ENCODE assay signal across 19 cellular contexts in genomic region chr9:127855522-127855921, GRCh38. TPM values are rescaled to one million over a fixed set of nuclear protein-coding genes. Genes with fewer than 3 reads are reported as not detected.
A peak's percentile ranks its signal among the peaks of the same experiment; 100 is the strongest.
DNase-seq lines count a peak whose midpoint lies in the region; ATAC-seq, FAIRE-seq and TF ChIP-seq lines count a peak whose summit lies in the region.
"Had no signal": no experiment of that assay in that cellular context is flagged by ENCODE, and none has a peak within 500 bp of the region (broad histone marks: within the 10 kb centered on the region; RNA-seq: fewer than 3 reads in every experiment).

No MANE protein-coding gene starts in this region.

- peaks cover 33% of the 10 kb centered on the region for H3K4me1 Mint-ChIP-seq in activated T-cell treated with anti-CD3 and anti-CD28 coated beads, Interleukin-2, amount 50 U/mL, for 4 hours (ENCODE audit: low read depth)
- H3K4me1 Mint-ChIP-seq in activated CD4-positive, alpha-beta memory T cell treated with anti-CD3 and anti-CD28 coated beads for 36 hours (ENCODE audit: low read depth), result peaks cover 21% of the 10 kb centered on the region
- peaks cover 24% of the 10 kb centered on the region for H3K4me1 Mint-ChIP-seq in stimulated activated memory B cell treated with anti-CD40 and anti-IgM and Interleukin-4, amounts not matched to agents 10 μg/mL and 1 μg/mL and 100 μg/mL, for 72 hours

- peak overlapping the region; percentile 16 for H3K4me3 Mint-ChIP-seq in activated T-cell treated with anti-CD3 and anti-CD28 coated beads, Interleukin-2, amount 50 U/mL, for 4 hours
- H3K4me3 Mint-ChIP-seq in activated CD4-positive, alpha-beta memory T cell treated with anti-CD3 and anti-CD28 coated beads for 36 hours, result no peak overlapping the region
- H3K4me3 Mint-ChIP-seq in stimulated activated memory B cell treated with anti-CD40 and anti-IgM and Interleukin-4, amounts not matched to agents 10 μg/mL and 1 μg/mL and 100 μg/mL, for 72 hours, result no peak overlapping the region

- peak overlapping the region; percentile 91 to 93 for H3K27ac ChIP-seq in kidney (ENCODE audit: low read depth in 2 of 2, low read length in 2 of 2)

- ATAC-seq in activated T-cell treated with anti-CD3 and anti-CD28 coated beads, Interleukin-2, amount 50 U/mL, for 4 hours, result no peak
- ATAC-seq in stimulated activated memory B cell treated with anti-CD40 and anti-IgM and Interleukin-4, amounts not matched to agents 10 μg/mL and 1 μg/mL and 100 μg/mL, for 72 hours, result no peak
- ATAC-seq in GM19395 (IDR thresholded peaks at IDR 0.05; ENCODE audit: unreplicated experiment), result no peak
- ATAC-seq: left colon, PC-3 had no signal

- FAIRE-seq in kidney (lab: Jason Lieb, UNC), result no peak
- FAIRE-seq: H54 had no signal

- H3K9me3 Mint-ChIP-seq in activated T-cell treated with anti-CD3 and anti-CD28 coated beads, Interleukin-2, amount 50 U/mL, for 4 hours, result no peaks in the 10 kb centered on the region
- peaks cover 2% of the 10 kb centered on the region for H3K9me3 Mint-ChIP-seq in activated CD4-positive, alpha-beta memory T cell treated with anti-CD3 and anti-CD28 coated beads for 36 hours
- H3K9me3 Mint-ChIP-seq in stimulated activated memory B cell treated with anti-CD40 and anti-IgM and Interleukin-4, amounts not matched to agents 10 μg/mL and 1 μg/mL and 100 μg/mL, for 72 hours, result no peaks in the 10 kb centered on the region

- H3K4me3 ChIP-seq in kidney (ENCODE audit: low read length in 2 of 2), result no peak overlapping the region

- H3K9ac ChIP-seq in kidney (ENCODE audit: low read length in 2 of 2), result no peak overlapping the region

- H3K9me3 ChIP-seq in kidney (ENCODE audit: control insufficient read depth in 1 of 2, low read length in 2 of 2), result no peaks in the 10 kb centered on the region

- H3K36me3 Mint-ChIP-seq in activated T-cell treated with anti-CD3 and anti-CD28 coated beads, Interleukin-2, amount 50 U/mL, for 4 hours (ENCODE audit: insufficient read depth), result peaks cover 2% of the 10 kb centered on the region
- peaks cover 5% of the 10 kb centered on the region for H3K36me3 Mint-ChIP-seq in activated CD4-positive, alpha-beta memory T cell treated with anti-CD3 and anti-CD28 coated beads for 36 hours
- H3K36me3 Mint-ChIP-seq in stimulated activated memory B cell treated with anti-CD40 and anti-IgM and Interleukin-4, amounts not matched to agents 10 μg/mL and 1 μg/mL and 100 μg/mL, for 72 hours, result peaks cover 2% of the 10 kb centered on the region

- intact Hi-C loops in activated CD4-positive, alpha-beta memory T cell treated with anti-CD3 and anti-CD28 coated beads for 36 hours (cut with micrococcal nuclease), result no loop called here
- intact Hi-C loops in kidney (cut with DNase I), result no loop called here

- H3K4me1 ChIP-seq in kidney (ENCODE audit: control insufficient read depth in 1 of 2, insufficient read depth in 1 of 2, low read depth in 1 of 2, low read length in 2 of 2), result peaks cover 0 to 37% of the 10 kb centered on the region in 2 donors

- CTCF ChIA-PET in activated CD4-positive, alpha-beta memory T cell treated with anti-CD3 and anti-CD28 coated beads for 36 hours (lab: Charles Lee), result interaction anchor here (0.5 to 2.2 kb wide), 4 partner anchors 14 to 121 kb away, joined by 3 to 10 read pairs (median 6); partner anchors contain the start of gene TOR2A

- no peaks in the 10 kb centered on the region for H3K27me3 Mint-ChIP-seq in activated T-cell treated with anti-CD3 and anti-CD28 coated beads, Interleukin-2, amount 50 U/mL, for 4 hours (ENCODE audit: low read depth)
- H3K27me3 Mint-ChIP-seq in activated CD4-positive, alpha-beta memory T cell treated with anti-CD3 and anti-CD28 coated beads for 36 hours, result no peaks in the 10 kb centered on the region
- no peaks in the 10 kb centered on the region for H3K27me3 Mint-ChIP-seq in stimulated activated memory B cell treated with anti-CD40 and anti-IgM and Interleukin-4, amounts not matched to agents 10 μg/mL and 1 μg/mL and 100 μg/mL, for 72 hours

- DNase-seq in activated T-cell treated with anti-CD3 and anti-CD28 coated beads, Interleukin-2, amount 50 U/mL, for 4 hours, result no peak
- DNase-seq in activated T-cell treated with anti-CD3 and anti-CD28 coated beads, Interleukin-2, amount 50 U/mL, for 1 hour, result no peak
- DNase-seq in activated CD4-positive, alpha-beta memory T cell treated with anti-CD3 and anti-CD28 coated beads for 36 hours, result no peak
- DNase-seq in kidney (no peak), NCI-H446 (lab: John Stamatoyannopoulos, UW) (no peak), OCI-M2 (lab: John Stamatoyannopoulos, UW; ENCODE audit: unreplicated experiment) (no peak)
- DNase-seq: ACHN; activated CD4-positive, alpha-beta T cell treated with anti-CD3 and anti-CD28 coated beads for 4 hours; activated effector memory CD4-positive, alpha-beta T cell treated with anti-CD3 and anti-CD28 coated beads, Interleukin-2, amount 50 U/mL, for 16 hours; Calu3; KG1; left colon; NCI-H1436 treated with DMSO at 0.1 percent for 48 hours; PC-3; stimulated activated naive CD4-positive, alpha-beta T cell; SW 1271 had no signal

- H3K36me3 ChIP-seq in kidney (ENCODE audit: control insufficient read depth in 1 of 2, insufficient read depth in 2 of 2, low read length in 2 of 2), result peaks cover 0 to 8% of the 10 kb centered on the region in 2 donors

- H3K27ac Mint-ChIP-seq in activated CD4-positive, alpha-beta memory T cell treated with anti-CD3 and anti-CD28 coated beads for 36 hours, result peak overlapping the region; percentile 49
- peak overlapping the region; percentile 86 for H3K27ac Mint-ChIP-seq in stimulated activated memory B cell treated with anti-CD40 and anti-IgM and Interleukin-4, amounts not matched to agents 10 μg/mL and 1 μg/mL and 100 μg/mL, for 72 hours

- TF ChIP-seq CTCF in kidney (IDR thresholded peaks at IDR 0.05; ENCODE audit: borderline replicate concordance, extremely low read depth, insufficient read depth), result no peak

- POLR2A ChIA-PET in activated CD4-positive, alpha-beta memory T cell treated with anti-CD3 and anti-CD28 coated beads for 36 hours (lab: Charles Lee), result interaction anchor here (1.0 kb wide), 2 partner anchors 14 to 31 kb away, joined by 3 to 4 read pairs; no protein-coding TSS in a partner anchor

RNA-seq across cellular contexts. Expression of gene ENG, which starts 1.1 kb away (rescaled TPM):
- total RNA-seq in activated T-cell treated with anti-CD3 and anti-CD28 coated beads, Interleukin-2, amount 50 U/mL, for 4 hours, result 10 to 100 TPM; 10.7 to 20.3 (median 14.8) TPM
- 10 to 100 TPM; 12.0 to 12.2 TPM for total RNA-seq in activated CD4-positive, alpha-beta memory T cell treated with anti-CD3 and anti-CD28 coated beads for 36 hours
- 135 TPM for total RNA-seq in kidney
- 158 TPM for polyA plus RNA-seq in kidney (ENCODE audit: insufficient read depth, low read depth, low replicate concordance)
- total RNA-seq: Calu3 had no signal

RNA-seq across cellular contexts. Expression of gene AK1, which starts 22.0 kb away (rescaled TPM):
- 1 to 10 TPM; 3.6 to 6.4 (median 5.0) TPM for total RNA-seq in activated T-cell treated with anti-CD3 and anti-CD28 coated beads, Interleukin-2, amount 50 U/mL, for 4 hours
- total RNA-seq in activated CD4-positive, alpha-beta memory T cell treated with anti-CD3 and anti-CD28 coated beads for 36 hours, result 10 to 100 TPM; 27.7 to 28.5 TPM
- total RNA-seq in kidney, result 77.9 TPM
- polyA plus RNA-seq in kidney (ENCODE audit: insufficient read depth, low read depth, low replicate concordance), result 185 TPM

RNA-seq across cellular contexts. Expression of gene ST6GALNAC6, which starts 43.9 kb away (rescaled TPM):
- total RNA-seq in activated T-cell treated with anti-CD3 and anti-CD28 coated beads, Interleukin-2, amount 50 U/mL, for 4 hours, result 10 to 100 TPM; 25.9 to 31.5 (median 31.0) TPM
- 10 to 100 TPM; 50.1 to 53.8 TPM for total RNA-seq in activated CD4-positive, alpha-beta memory T cell treated with anti-CD3 and anti-CD28 coated beads for 36 hours
- 74.6 TPM for total RNA-seq in kidney
- 75.0 TPM for polyA plus RNA-seq in kidney (ENCODE audit: insufficient read depth, low read depth, low replicate concordance)

RNA-seq across cellular contexts. Expression of gene FPGS, which starts 52.8 kb away (rescaled TPM):
- 100 to 1,000 TPM; 137 to 149 (median 141) TPM for total RNA-seq in activated T-cell treated with anti-CD3 and anti-CD28 coated beads, Interleukin-2, amount 50 U/mL, for 4 hours
- 10 to 100 TPM; 80.0 to 83.9 TPM for total RNA-seq in activated CD4-positive, alpha-beta memory T cell treated with anti-CD3 and anti-CD28 coated beads for 36 hours
- total RNA-seq in kidney, result 77.2 TPM
- polyA plus RNA-seq in kidney (ENCODE audit: insufficient read depth, low read depth, low replicate concordance), result 44.0 TPM
